In the genomic region with DNA sequence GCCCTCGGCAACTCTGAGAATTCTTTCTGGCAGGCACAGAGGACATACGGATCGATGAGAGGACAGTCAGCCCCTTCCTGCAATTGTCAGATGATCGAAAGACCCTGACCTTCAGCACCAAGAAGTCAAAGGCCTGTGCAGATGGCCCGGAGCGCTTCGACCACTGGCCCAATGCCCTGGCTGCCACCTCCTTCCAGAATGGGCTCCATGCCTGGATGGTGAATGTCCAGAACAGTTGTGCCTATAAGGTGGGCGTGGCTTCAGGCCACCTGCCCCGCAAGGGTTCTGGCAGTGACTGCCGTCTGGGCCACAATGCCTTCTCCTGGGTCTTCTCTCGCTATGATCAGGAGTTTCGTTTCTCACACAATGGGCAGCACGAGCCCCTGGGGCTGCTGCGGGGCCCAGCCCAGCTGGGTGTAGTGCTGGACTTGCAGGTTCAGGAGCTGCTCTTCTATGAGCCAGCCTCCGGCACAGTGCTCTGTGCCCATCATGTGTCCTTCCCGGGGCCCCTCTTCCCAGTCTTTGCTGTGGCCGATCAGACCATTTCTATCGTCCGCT, we compare ENCODE assay signal across 23 cellular contexts. TPM values are rescaled to one million over a fixed set of nuclear protein-coding genes. Genes with fewer than 3 reads are reported as not detected.
A peak's percentile ranks its signal among the peaks of the same experiment; 100 is the strongest.
DNase-seq lines count a peak whose midpoint lies in the region; ATAC-seq, FAIRE-seq and TF ChIP-seq lines count a peak whose summit lies in the region.
"Had no signal": no experiment of that assay in that cellular context is flagged by ENCODE, and none has a peak within 500 bp of the region (broad histone marks: within the 10 kb centered on the region; RNA-seq: fewer than 3 reads in every experiment).

No MANE protein-coding gene starts in this region.

- no peak overlapping the region for H3K4me3 ChIP-seq in H7 (ENCODE audit: insufficient read depth, low read depth, low read length)
- H3K4me3 ChIP-seq in HepG2 (replicated peaks in 1 of 3; ENCODE audit: insufficient read depth in 1 of 3, low read depth in 2 of 3, low read length in 3 of 3), result peak overlapping the region in 2 of 3 experiments; percentile 24 to 43; a peak in 2 of 6 replicates
- H3K4me3 ChIP-seq in pancreas, result no peak overlapping the region
- H3K4me3 ChIP-seq: BLaER1 treated with 17β-estradiol and CSF1 and Interleukin-3, amounts not matched to agents 10 nM and 100 nM; SK-N-MC had no signal

- H3K9me3 ChIP-seq in HepG2 (ENCODE audit: low read length) (no peaks in the 10 kb centered on the region), pancreas (no peaks in the 10 kb centered on the region)
- H3K9me3 ChIP-seq: BLaER1 treated with 17β-estradiol and CSF1 and Interleukin-3, amounts not matched to agents 10 nM and 100 nM had no signal

- peak overlapping the region; percentile 68 for H3K4me2 ChIP-seq in HepG2 (ENCODE audit: low read depth, low read length)
- H3K4me2 ChIP-seq: BLaER1 treated with 17β-estradiol and CSF1 and Interleukin-3, amounts not matched to agents 10 nM and 100 nM had no signal

- peaks cover 11% of the 10 kb centered on the region for H3K36me3 Mint-ChIP-seq in WTC11

- TF ChIP-seq POLR2A in HepG2 (IDR thresholded peaks at IDR 0.05; ENCODE audit: insufficient read depth in 1 of 2, low read depth in 2 of 2, low read length in 2 of 2), result no peak

- TF ChIP-seq CTCF in WTC11 (IDR thresholded peaks at IDR 0.05) (no peak), HepG2 (CRISPR knock-in tag; IDR thresholded peaks at IDR 0.05) (no peak), pancreas (IDR thresholded peaks at IDR 0.05) (no peak)

- peak overlapping the region; percentile 24; the same call in 1 of the 2 replicates for H3K27ac Mint-ChIP-seq in WTC11
- H3K27ac Mint-ChIP-seq: CD8-positive, alpha-beta memory T cell; HFFc6 had no signal

- intact Hi-C loops in HepG2 (cut with micrococcal nuclease; ENCODE audit: unreplicated experiment) (no loop called here), pancreas (cut with DNase I) (no loop called here)

- H3K79me2 ChIP-seq in HepG2 (ENCODE audit: insufficient read depth, low read length), result no peaks in the 10 kb centered on the region

- CTCF ChIA-PET in WTC11 (lab: Charles Lee) (interaction anchor here (1.0 kb wide), 1 partner anchor 7 kb away, joined by 3 read pairs; no protein-coding TSS in a partner anchor), HepG2 (lab: Yijun Ruan, JAX; ENCODE audit: low intra/inter-chr PET ratio, low total read pairs) (no interaction called here)

- no peak overlapping the region for H3K9ac ChIP-seq in HepG2 (ENCODE audit: insufficient read depth, low read depth, low read length)
- H3K9ac ChIP-seq: BLaER1 treated with 17β-estradiol and CSF1 and Interleukin-3, amounts not matched to agents 10 nM and 100 nM had no signal

- no peak for TF ChIP-seq EP300 in HepG2 (IDR thresholded peaks at IDR 0.05; ENCODE audit: low read depth in 2 of 2, low read length in 2 of 2)
- TF ChIP-seq EP300 in HepG2 (CRISPR knock-in tag; IDR thresholded peaks at IDR 0.05; ENCODE audit: borderline replicate concordance), result no peak

- no peak overlapping the region for H2AFZ ChIP-seq in HepG2 (ENCODE audit: low read length)

- peaks cover 4% of the 10 kb centered on the region for H3K4me1 Mint-ChIP-seq in WTC11

- FAIRE-seq in HepG2 (lab: Jason Lieb, UNC), result no peak
- FAIRE-seq in pancreas (lab: Jason Lieb, UNC), result no peak
- FAIRE-seq: GM12892, GM18507, RCC 7860 had no signal

- H3K27me3 Mint-ChIP-seq in WTC11 (ENCODE audit: low read depth), result no peaks in the 10 kb centered on the region

- H3K36me3 ChIP-seq in H7 (replicated peaks; ENCODE audit: control insufficient read depth, insufficient read depth, low read length) (no peaks in the 10 kb centered on the region; the same call in 1 of the 2 replicates), HepG2 (replicated peaks in 1 of 2; ENCODE audit: control insufficient read depth in 1 of 2, insufficient read depth in 2 of 2, low read length in 2 of 2) (peaks cover 0 to 4% of the 10 kb centered on the region in 2 experiments; a peak in 1 of 5 replicates), pancreas (peaks cover 0 to 15% (median 0%) of the 10 kb centered on the region in 3 donors)

- WGBS in HepG2 (ENCODE audit: low lambda C conversion rate), result 25% methylated on average over 12 of the region's 19 CpGs
- 43 to 55% methylated on average over 19 of the region's 19 CpGs for WGBS in pancreas, 2 donors

- ATAC-seq in WTC11 (no peak), HepG2 (peak; percentile 39), pancreas (peak; percentile 70 to 87 (median 82))

- H3K27me3 ChIP-seq in H7 (ENCODE audit: control insufficient read depth, insufficient read depth, low read length), result no peaks in the 10 kb centered on the region
- H3K27me3 ChIP-seq in HepG2 (ENCODE audit: control insufficient read depth in 1 of 2, insufficient read depth in 2 of 2, low read length in 2 of 2), result no peaks in the 10 kb centered on the region
- no peaks in the 10 kb centered on the region for H3K27me3 ChIP-seq in pancreas
- H3K27me3 ChIP-seq: BLaER1 treated with 17β-estradiol and CSF1 and Interleukin-3, amounts not matched to agents 10 nM and 100 nM had no signal

- no peak overlapping the region for H3K27ac ChIP-seq in HepG2 (ENCODE audit: extremely low read length, insufficient read depth, low read length)
- peak overlapping the region in 2 of 4 donors; percentile 39 to 45 for H3K27ac ChIP-seq in pancreas
- H3K27ac ChIP-seq: BLaER1 treated with 17β-estradiol and CSF1 and Interleukin-3, amounts not matched to agents 10 nM and 100 nM; SK-N-MC had no signal

- no peaks in the 10 kb centered on the region for H3K9me3 Mint-ChIP-seq in WTC11
- H3K9me3 Mint-ChIP-seq: CD8-positive, alpha-beta memory T cell; HFFc6 had no signal

- peaks cover 80% of the 10 kb centered on the region for H3K4me1 ChIP-seq in HepG2 (ENCODE audit: insufficient read depth, low read length)
- H3K4me1 ChIP-seq in pancreas, result peaks cover 27 to 32% (median 31%) of the 10 kb centered on the region in 3 donors

- H3K4me3 Mint-ChIP-seq in WTC11, result no peak overlapping the region
- H3K4me3 Mint-ChIP-seq: CD8-positive, alpha-beta memory T cell; HFFc6 had no signal

- BruUV-seq in HepG2 (replicated peaks; lab: Mats Ljungman, UMichigan), result no TSS peak

- POLR2A ChIA-PET in WTC11 (lab: Charles Lee), result no interaction called here
- POLR2A ChIA-PET in HepG2 (lab: Yijun Ruan, JAX), result interaction anchor here (1.6 kb wide), 1 partner anchor 29 kb away, joined by 3 read pairs; no protein-coding TSS in a partner anchor

- no peak for TF ChIP-seq RAD21 in HepG2 (CRISPR knock-in tag; IDR thresholded peaks at IDR 0.05)

- in situ Hi-C loops in HepG2 (cut with HindIII; ENCODE audit: extremely low pct_ligation_motif_present, low pct_unique_long_range_greater_than_20kb), result no loop called here

- H4K20me1 ChIP-seq in HepG2 (ENCODE audit: insufficient read depth, low read length), result peaks cover 13% of the 10 kb centered on the region

- DNase-seq in H7, result peak; percentile 30
- no peak for DNase-seq in WTC11 (ENCODE audit: low spot score)
- DNase-seq in HepG2 (ENCODE audit: low spot score), result no peak
- DNase-seq in pancreas, result peak; percentile 77 to 91 (median 82)
- no peak for DNase-seq in kidney glomerular epithelial cell (lab: John Stamatoyannopoulos, UW)
- DNase-seq in NCI-H446 treated with DMSO at 0.1 percent for 48 hours (lab: John Stamatoyannopoulos, UW), result no peak
- DNase-seq in NCI-H748 (lab: John Stamatoyannopoulos, UW; ENCODE audit: unreplicated experiment), result no peak
- DNase-seq: CD8-positive, alpha-beta memory T cell; DMS53; HFFc6; NCI-H1048; NCI-H1436; NCI-H1930; NCI-H446; NCI-H69; SHP77 had no signal

RNA-seq across cellular contexts. Expression of a gene that starts 7.1 kb away (rescaled TPM):
- 26.2 and 36.2 TPM in 2 replicates for total RNA-seq in H7 (2014; rRNA removed; shearing (Covaris generic))
- total RNA-seq in WTC11 (2021), result 15.7 to 17.2 TPM (median 16.6 TPM) in 3 replicates
- 23.0 and 23.1 TPM in 2 replicates for total RNA-seq in HepG2 (2016; rRNA removed; fragmentation: Illumina TruSeq; extraction: Trizol)
- 9.0 and 12.1 TPM in 2 replicates for total RNA-seq in HepG2 (2016; cell fraction: cytosol; rRNA removed; fragmentation: Illumina TruSeq; extraction: Trizol; ENCODE audit: low read depth)
- total RNA-seq in HepG2 (2016; cell fraction: insoluble cytoplasmic fraction; rRNA removed; fragmentation: Illumina TruSeq; extraction: Trizol), result 24.5 and 26.6 TPM in 2 replicates
- 14.8 and 21.9 TPM in 2 replicates for total RNA-seq in HepG2 (2016; cell fraction: membrane; rRNA removed; fragmentation: Illumina TruSeq; extraction: Trizol)
- total RNA-seq in HepG2 (2016; cell fraction: nucleus; rRNA removed; fragmentation: Illumina TruSeq; extraction: Trizol), result 20.3 and 23.2 TPM in 2 replicates
- 38.5 and 52.1 TPM in 2 replicates for polyA plus RNA-seq in HepG2 (2011; rRNA removed)
- polyA plus RNA-seq in HepG2 (2011; cell fraction: cytosol; rRNA removed), result 42.5 and 45.1 TPM in 2 replicates
- polyA plus RNA-seq in HepG2 (2011; cell fraction: nucleus; rRNA removed), result 48.3 and 66.3 TPM in 2 replicates
- polyA plus RNA-seq in HepG2 (2012), result 22.4 and 28.2 TPM in 2 replicates
- polyA plus RNA-seq in HepG2 (2016; cell fraction: cytosol; fragmentation: Illumina TruSeq; extraction: Trizol; ENCODE audit: low read depth), result 3.9 and 7.9 TPM in 2 replicates
- polyA plus RNA-seq in HepG2 (2016; cell fraction: insoluble cytoplasmic fraction; fragmentation: Illumina TruSeq; extraction: Trizol; ENCODE audit: low read depth), result 21.1 and 26.6 TPM in 2 replicates
- polyA plus RNA-seq in HepG2 (2016; cell fraction: membrane; fragmentation: Illumina TruSeq; extraction: Trizol; ENCODE audit: low read depth), result 9.6 and 14.6 TPM in 2 replicates
- polyA plus RNA-seq in HepG2 (2016; cell fraction: nucleus; fragmentation: Illumina TruSeq; extraction: Trizol; ENCODE audit: insufficient read depth, low read depth), result 59.1 and 62.1 TPM in 2 replicates
- polyA minus RNA-seq in HepG2 (2011; rRNA and poly(A)+ RNA removed; ENCODE audit: low replicate concordance), result 23.3 and 44.1 TPM in 2 replicates
- 15.5 and 15.6 TPM in 2 replicates for polyA minus RNA-seq in HepG2 (2011; cell fraction: cytosol; rRNA and poly(A)+ RNA removed)
- polyA minus RNA-seq in HepG2 (2011; cell fraction: nucleus; rRNA and poly(A)+ RNA removed), result 18.0 and 26.0 TPM in 2 replicates
- 10 to 100 TPM; 18.8 to 44.0 (median 26.3) TPM for total RNA-seq in pancreas
- polyA plus RNA-seq in pancreas, result 10 to 100 TPM; 76.0 to 80.6 TPM

RNA-seq across cellular contexts. Expression of a gene that starts 20.3 kb away (rescaled TPM):
- total RNA-seq in H7 (2014; rRNA removed; shearing (Covaris generic)), result 1.5 and 2.3 TPM in 2 replicates
- total RNA-seq in WTC11 (2021), result 6.4 to 8.0 TPM (median 7.2 TPM) in 3 replicates
- total RNA-seq in HepG2 (2016; rRNA removed; fragmentation: Illumina TruSeq; extraction: Trizol), result 0.09 and 0.13 TPM in 2 replicates
- total RNA-seq in HepG2 (2016; cell fraction: cytosol; rRNA removed; fragmentation: Illumina TruSeq; extraction: Trizol; ENCODE audit: low read depth), result 0.09 TPM in 1 of 2 replicates, not detected in the other
- total RNA-seq in HepG2 (2016; cell fraction: insoluble cytoplasmic fraction; rRNA removed; fragmentation: Illumina TruSeq; extraction: Trizol), result 0.17 and 0.18 TPM in 2 replicates
- total RNA-seq in HepG2 (2016; cell fraction: membrane; rRNA removed; fragmentation: Illumina TruSeq; extraction: Trizol), result 0.06 and 0.21 TPM in 2 replicates
- 0.19 and 0.22 TPM in 2 replicates for total RNA-seq in HepG2 (2016; cell fraction: nucleus; rRNA removed; fragmentation: Illumina TruSeq; extraction: Trizol)
- 0.26 and 0.37 TPM in 2 replicates for polyA plus RNA-seq in HepG2 (2011; rRNA removed)
- polyA plus RNA-seq in HepG2 (2011; cell fraction: cytosol; rRNA removed), result 0.31 and 0.40 TPM in 2 replicates
- 0.53 and 0.57 TPM in 2 replicates for polyA plus RNA-seq in HepG2 (2011; cell fraction: nucleus; rRNA removed)
- 0.20 and 0.25 TPM in 2 replicates for polyA plus RNA-seq in HepG2 (2012)
- polyA plus RNA-seq in HepG2 (2016; cell fraction: cytosol; fragmentation: Illumina TruSeq; extraction: Trizol; ENCODE audit: low read depth), result 0.07 and 0.14 TPM in 2 replicates
- 0.10 TPM in 1 of 2 replicates, not detected in the other for polyA plus RNA-seq in HepG2 (2016; cell fraction: insoluble cytoplasmic fraction; fragmentation: Illumina TruSeq; extraction: Trizol; ENCODE audit: low read depth)
- polyA plus RNA-seq in HepG2 (2016; cell fraction: membrane; fragmentation: Illumina TruSeq; extraction: Trizol; ENCODE audit: low read depth), result 0.08 and 0.09 TPM in 2 replicates
- 0.47 TPM in 1 of 2 replicates, not detected in the other for polyA plus RNA-seq in HepG2 (2016; cell fraction: nucleus; fragmentation: Illumina TruSeq; extraction: Trizol; ENCODE audit: insufficient read depth, low read depth)
- 0.12 TPM in 1 of 2 replicates, not detected in the other for polyA minus RNA-seq in HepG2 (2011; rRNA and poly(A)+ RNA removed; ENCODE audit: low replicate concordance)
- polyA minus RNA-seq in HepG2 (2011; cell fraction: cytosol; rRNA and poly(A)+ RNA removed), result not detected in 2 replicates
- polyA minus RNA-seq in HepG2 (2011; cell fraction: nucleus; rRNA and poly(A)+ RNA removed), result 0.25 TPM in 1 of 2 replicates, not detected in the other
- total RNA-seq in pancreas, result 10 to 100 TPM; 15.2 to 35.9 (median 22.7) TPM
- polyA plus RNA-seq in pancreas, result 10 to 100 TPM; 12.5 to 19.7 TPM
- total RNA-seq: H4, HFFc6, M059J had no signal

RNA-seq across cellular contexts. Expression of a gene that starts 29.6 kb away (rescaled TPM):
- total RNA-seq in H7 (2014; rRNA removed; shearing (Covaris generic)), result 0.11 and 0.38 TPM in 2 replicates
- total RNA-seq in WTC11 (2021) (0.37 to 0.71 TPM (median 0.46 TPM) in 3 replicates), HepG2 (2016; rRNA removed; fragmentation: Illumina TruSeq; extraction: Trizol) (0.33 and 0.56 TPM in 2 replicates), pancreas (1 to 10 TPM; 2.2 to 4.5 (median 3.3) TPM)
- 0.18 and 0.30 TPM in 2 replicates for total RNA-seq in HepG2 (2016; cell fraction: cytosol; rRNA removed; fragmentation: Illumina TruSeq; extraction: Trizol; ENCODE audit: low read depth)
- total RNA-seq in HepG2 (2016; cell fraction: insoluble cytoplasmic fraction; rRNA removed; fragmentation: Illumina TruSeq; extraction: Trizol), result 0.54 and 0.80 TPM in 2 replicates
- 0.40 and 0.72 TPM in 2 replicates for total RNA-seq in HepG2 (2016; cell fraction: membrane; rRNA removed; fragmentation: Illumina TruSeq; extraction: Trizol)
- 0.34 and 0.44 TPM in 2 replicates for total RNA-seq in HepG2 (2016; cell fraction: nucleus; rRNA removed; fragmentation: Illumina TruSeq; extraction: Trizol)
- polyA plus RNA-seq in HepG2 (2011; rRNA removed) (1.6 and 1.7 TPM in 2 replicates), pancreas (1 to 10 TPM; 1.2 to 1.3 TPM)
- 0.60 and 0.77 TPM in 2 replicates for polyA plus RNA-seq in HepG2 (2011; cell fraction: cytosol; rRNA removed)
- 0.61 and 0.93 TPM in 2 replicates for polyA plus RNA-seq in HepG2 (2011; cell fraction: nucleus; rRNA removed)
- polyA plus RNA-seq in HepG2 (2012), result 1.1 and 1.4 TPM in 2 replicates
- polyA plus RNA-seq in HepG2 (2016; cell fraction: cytosol; fragmentation: Illumina TruSeq; extraction: Trizol; ENCODE audit: low read depth), result 0.19 and 0.37 TPM in 2 replicates
- polyA plus RNA-seq in HepG2 (2016; cell fraction: insoluble cytoplasmic fraction; fragmentation: Illumina TruSeq; extraction: Trizol; ENCODE audit: low read depth), result 0.87 and 0.93 TPM in 2 replicates
- 0.65 and 0.72 TPM in 2 replicates for polyA plus RNA-seq in HepG2 (2016; cell fraction: membrane; fragmentation: Illumina TruSeq; extraction: Trizol; ENCODE audit: low read depth)
- polyA plus RNA-seq in HepG2 (2016; cell fraction: nucleus; fragmentation: Illumina TruSeq; extraction: Trizol; ENCODE audit: insufficient read depth, low read depth), result 0.37 and 1.1 TPM in 2 replicates
- polyA minus RNA-seq in HepG2 (2011; rRNA and poly(A)+ RNA removed; ENCODE audit: low replicate concordance), result 9.1 and 17.4 TPM in 2 replicates
- polyA minus RNA-seq in HepG2 (2011; cell fraction: cytosol; rRNA and poly(A)+ RNA removed), result 1.7 and 2.4 TPM in 2 replicates
- polyA minus RNA-seq in HepG2 (2011; cell fraction: nucleus; rRNA and poly(A)+ RNA removed), result 0.90 and 1.2 TPM in 2 replicates

RNA-seq across cellular contexts. Expression of a gene that starts 31.4 kb away (rescaled TPM):
- total RNA-seq in H7 (2014; rRNA removed; shearing (Covaris generic)), result 10.9 and 11.6 TPM in 2 replicates
- total RNA-seq in WTC11 (2021), result 14.7 to 15.9 TPM (median 15.5 TPM) in 3 replicates
- 21.8 and 23.0 TPM in 2 replicates for total RNA-seq in HepG2 (2016; rRNA removed; fragmentation: Illumina TruSeq; extraction: Trizol)
- total RNA-seq in HepG2 (2016; cell fraction: cytosol; rRNA removed; fragmentation: Illumina TruSeq; extraction: Trizol; ENCODE audit: low read depth), result 5.0 and 5.9 TPM in 2 replicates
- total RNA-seq in HepG2 (2016; cell fraction: insoluble cytoplasmic fraction; rRNA removed; fragmentation: Illumina TruSeq; extraction: Trizol), result 21.5 and 22.8 TPM in 2 replicates
- total RNA-seq in HepG2 (2016; cell fraction: membrane; rRNA removed; fragmentation: Illumina TruSeq; extraction: Trizol), result 9.1 and 9.2 TPM in 2 replicates
- total RNA-seq in HepG2 (2016; cell fraction: nucleus; rRNA removed; fragmentation: Illumina TruSeq; extraction: Trizol), result 16.1 and 20.0 TPM in 2 replicates
- polyA plus RNA-seq in HepG2 (2011; rRNA removed), result 30.1 and 40.5 TPM in 2 replicates
- polyA plus RNA-seq in HepG2 (2011; cell fraction: cytosol; rRNA removed), result 15.7 and 16.1 TPM in 2 replicates
- polyA plus RNA-seq in HepG2 (2011; cell fraction: nucleus; rRNA removed), result 75.9 and 98.7 TPM in 2 replicates
- 48.3 and 58.9 TPM in 2 replicates for polyA plus RNA-seq in HepG2 (2012)
- 6.7 and 7.3 TPM in 2 replicates for polyA plus RNA-seq in HepG2 (2016; cell fraction: cytosol; fragmentation: Illumina TruSeq; extraction: Trizol; ENCODE audit: low read depth)
- polyA plus RNA-seq in HepG2 (2016; cell fraction: insoluble cytoplasmic fraction; fragmentation: Illumina TruSeq; extraction: Trizol; ENCODE audit: low read depth), result 21.4 and 28.7 TPM in 2 replicates
- 8.7 and 9.0 TPM in 2 replicates for polyA plus RNA-seq in HepG2 (2016; cell fraction: membrane; fragmentation: Illumina TruSeq; extraction: Trizol; ENCODE audit: low read depth)
- 44.4 and 47.1 TPM in 2 replicates for polyA plus RNA-seq in HepG2 (2016; cell fraction: nucleus; fragmentation: Illumina TruSeq; extraction: Trizol; ENCODE audit: insufficient read depth, low read depth)
- 22.4 and 56.5 TPM in 2 replicates for polyA minus RNA-seq in HepG2 (2011; rRNA and poly(A)+ RNA removed; ENCODE audit: low replicate concordance)
- polyA minus RNA-seq in HepG2 (2011; cell fraction: cytosol; rRNA and poly(A)+ RNA removed), result 9.6 and 11.1 TPM in 2 replicates
- 31.4 and 34.3 TPM in 2 replicates for polyA minus RNA-seq in HepG2 (2011; cell fraction: nucleus; rRNA and poly(A)+ RNA removed)
- 10 to 100 TPM; 35.7 to 60.3 (median 43.8) TPM for total RNA-seq in pancreas
- 10 to 100 TPM; 43.3 to 46.5 TPM for polyA plus RNA-seq in pancreas

RNA-seq across cellular contexts. Expression of a gene that starts 40.8 kb away (rescaled TPM):
- total RNA-seq in H7 (2014; rRNA removed; shearing (Covaris generic)), result 61.2 and 61.6 TPM in 2 replicates
- 39.7 to 43.6 TPM (median 42.4 TPM) in 3 replicates for total RNA-seq in WTC11 (2021)
- 77.2 and 93.1 TPM in 2 replicates for total RNA-seq in HepG2 (2016; rRNA removed; fragmentation: Illumina TruSeq; extraction: Trizol)
- total RNA-seq in HepG2 (2016; cell fraction: cytosol; rRNA removed; fragmentation: Illumina TruSeq; extraction: Trizol; ENCODE audit: low read depth), result 16.4 and 16.7 TPM in 2 replicates
- total RNA-seq in HepG2 (2016; cell fraction: insoluble cytoplasmic fraction; rRNA removed; fragmentation: Illumina TruSeq; extraction: Trizol), result 79.2 and 96.3 TPM in 2 replicates
- 47.2 and 48.0 TPM in 2 replicates for total RNA-seq in HepG2 (2016; cell fraction: membrane; rRNA removed; fragmentation: Illumina TruSeq; extraction: Trizol)
- total RNA-seq in HepG2 (2016; cell fraction: nucleus; rRNA removed; fragmentation: Illumina TruSeq; extraction: Trizol), result 34.4 and 38.5 TPM in 2 replicates
- polyA plus RNA-seq in HepG2 (2011; rRNA removed), result 25.9 and 36.0 TPM in 2 replicates
- polyA plus RNA-seq in HepG2 (2011; cell fraction: cytosol; rRNA removed), result 23.9 and 28.7 TPM in 2 replicates
- polyA plus RNA-seq in HepG2 (2011; cell fraction: nucleus; rRNA removed), result 30.3 and 34.7 TPM in 2 replicates
- polyA plus RNA-seq in HepG2 (2012), result 17.9 and 29.2 TPM in 2 replicates
- polyA plus RNA-seq in HepG2 (2016; cell fraction: cytosol; fragmentation: Illumina TruSeq; extraction: Trizol; ENCODE audit: low read depth), result 15.0 and 17.3 TPM in 2 replicates
- 103 and 111 TPM in 2 replicates for polyA plus RNA-seq in HepG2 (2016; cell fraction: insoluble cytoplasmic fraction; fragmentation: Illumina TruSeq; extraction: Trizol; ENCODE audit: low read depth)
- polyA plus RNA-seq in HepG2 (2016; cell fraction: membrane; fragmentation: Illumina TruSeq; extraction: Trizol; ENCODE audit: low read depth), result 40.3 and 43.4 TPM in 2 replicates
- 75.6 and 79.1 TPM in 2 replicates for polyA plus RNA-seq in HepG2 (2016; cell fraction: nucleus; fragmentation: Illumina TruSeq; extraction: Trizol; ENCODE audit: insufficient read depth, low read depth)
- polyA minus RNA-seq in HepG2 (2011; rRNA and poly(A)+ RNA removed; ENCODE audit: low replicate concordance), result 17.7 and 85.1 TPM in 2 replicates
- polyA minus RNA-seq in HepG2 (2011; cell fraction: cytosol; rRNA and poly(A)+ RNA removed), result 7.1 and 10.4 TPM in 2 replicates
- polyA minus RNA-seq in HepG2 (2011; cell fraction: nucleus; rRNA and poly(A)+ RNA removed), result 12.1 and 14.3 TPM in 2 replicates
- 10 to 100 TPM in 5 of 6 donors, 1 to 10 TPM in 1; 8.7 to 19.1 (median 14.0) TPM for total RNA-seq in pancreas
- polyA plus RNA-seq in pancreas, result 10 to 100 TPM in 1 of 2 donors, 1 to 10 TPM in 1; 9.1 to 14.3 TPM

Comparison
In these comparisons a context has a peak if more than half of its experiments do, and no peak if none do; other contexts are left out.
1. DNase-seq: peak in H7 (single experiment) and pancreas (6 of 6); none in WTC11 (single experiment), HepG2 (single experiment), kidney glomerular epithelial cell (single experiment), NCI-H446 treated with DMSO at 0.1 percent for 48 hours (single experiment) and NCI-H748 (single experiment).
2. H3K4me3 ChIP-seq: peak in HepG2 (2 of 3); none in H7 (single experiment) and pancreas (0 of 4).